In genomic region chr5:138305797-138306196, GRCh38 we compare ENCODE assay signal across 17 cellular contexts. TPM values are rescaled to one million over a fixed set of nuclear protein-coding genes. Genes with fewer than 3 reads are reported as not detected.
DNase-seq lines count a peak whose midpoint lies in the region; ATAC-seq and TF ChIP-seq lines count a peak whose summit lies in the region.
"Had no signal": no experiment of that assay in that cellular context is flagged by ENCODE, and none has a peak within 500 bp of the region (broad histone marks: within the 10 kb centered on the region; RNA-seq: fewer than 3 reads in every experiment).

No MANE protein-coding gene starts in this region.

- intact Hi-C loops in colonic mucosa (cut with DNase I): no loop called here

- DNase-seq in NCI-H1417 (lab: John Stamatoyannopoulos, UW) (peak; percentile 1 to 75 (median 44)), NCI-H1417 treated with DMSO at 0.1 percent for 48 hours (lab: John Stamatoyannopoulos, UW) (no peak), NCI-H345 (lab: John Stamatoyannopoulos, UW) (peak; percentile 88), cerebellar cortex (ENCODE audit: low spot score) (peak; percentile 94), Kasumi-1 (lab: John Stamatoyannopoulos, UW) (no peak), colonic mucosa (no peak)
- DNase-seq: 8988T; activated CD4-positive, CD25-positive, alpha-beta regulatory T cell treated with anti-CD3 and anti-CD28 coated beads, Interleukin-2, amount 50 U/mL, for 72 hours; activated gamma-delta T cell treated with Interleukin-2 at 50 U/mL for 16 hours had no signal

- H3K36me3 ChIP-seq in skeletal muscle tissue (ENCODE audit: control insufficient read depth in 3 of 3, insufficient read depth in 3 of 3, low read length in 3 of 3) (no peaks in the 10 kb centered on the region), colonic mucosa (no peaks in the 10 kb centered on the region)
- H3K36me3 ChIP-seq: upper lobe of left lung had no signal

- H3K9ac ChIP-seq in skeletal muscle tissue (ENCODE audit: low read depth in 1 of 3, low read length in 3 of 3): peak overlapping the region in 2 of 3 donors; percentile 47 to 50
- no peak overlapping the region for H3K9ac ChIP-seq in colonic mucosa (ENCODE audit: low read depth in 2 of 2, low read length in 2 of 2)
- H3K9ac ChIP-seq: KMS-11 had no signal

- no peak for TF ChIP-seq CTCF in colonic mucosa (IDR thresholded peaks at IDR 0.05)

- H3K4me3 ChIP-seq in skeletal muscle tissue (ENCODE audit: low read length in 3 of 3) (peak overlapping the region in 1 of 3 donors; percentile 22), colonic mucosa (no peak overlapping the region)
- H3K4me3 ChIP-seq: coronary artery, upper lobe of left lung had no signal

- peaks cover 4 to 7% (median 6%) of the 10 kb centered on the region in 3 donors for H3K4me1 ChIP-seq in skeletal muscle tissue (ENCODE audit: control insufficient read depth in 3 of 3, insufficient read depth in 3 of 3, low read length in 3 of 3)
- no peaks in the 10 kb centered on the region for H3K4me1 ChIP-seq in colonic mucosa
- H3K4me1 ChIP-seq: upper lobe of left lung had no signal

- ATAC-seq in GM19035 (IDR thresholded peaks at IDR 0.05; ENCODE audit: unreplicated experiment): no peak

- no peaks in the 10 kb centered on the region for H3K9me3 ChIP-seq in skeletal muscle tissue (ENCODE audit: control insufficient read depth in 3 of 3, low read length in 3 of 3)
- H3K9me3 ChIP-seq in colonic mucosa: no peaks in the 10 kb centered on the region
- H3K9me3 ChIP-seq: upper lobe of left lung had no signal

- H3K27me3 ChIP-seq in skeletal muscle tissue (ENCODE audit: control insufficient read depth in 3 of 3, insufficient read depth in 3 of 3, low read length in 3 of 3): no peaks in the 10 kb centered on the region
- no peaks in the 10 kb centered on the region for H3K27me3 ChIP-seq in colonic mucosa
- H3K27me3 ChIP-seq: upper lobe of left lung had no signal

- H3K27ac ChIP-seq in skeletal muscle tissue (ENCODE audit: low read depth, low read length) (peak overlapping the region; percentile 56), colonic mucosa (no peak overlapping the region)
- H3K27ac ChIP-seq: coronary artery, KMS-11, upper lobe of left lung had no signal

RNA-seq across cellular contexts. Expression of gene CDC25C, which starts 25.8 kb away (rescaled TPM):
- total RNA-seq in skeletal muscle tissue (3.7 TPM), colonic mucosa (10 to 100 TPM in 1 of 2 donors, 1 to 10 TPM in 1; 4.3 to 10.2 TPM)

RNA-seq across cellular contexts. Expression of gene GFRA3, which starts 31.4 kb away (rescaled TPM):
- total RNA-seq in skeletal muscle tissue: 1.0 TPM
- total RNA-seq in colonic mucosa: 1 to 10 TPM in 1 of 2 donors, under 1 TPM in 1; 0.72 to 1.8 TPM
- total RNA-seq: Daoy, glomerular endothelial cell, RPMI7951 had no signal

RNA-seq across cellular contexts. Expression of gene FAM53C, which starts 32.3 kb away (rescaled TPM):
- total RNA-seq in skeletal muscle tissue (17.2 TPM), colonic mucosa (10 to 100 TPM; 14.8 to 18.6 TPM)

RNA-seq across cellular contexts. Expression of gene KDM3B, which starts 46.7 kb away (rescaled TPM):
- 75.2 TPM for total RNA-seq in skeletal muscle tissue
- 10 to 100 TPM; 62.3 to 77.5 TPM for total RNA-seq in colonic mucosa

Comparison
In these comparisons a context has a peak if more than half of its experiments do, and no peak if none do; other contexts are left out.
1. DNase-seq: peak in NCI-H1417 (3 of 3), NCI-H345 (single experiment) and cerebellar cortex (single experiment); none in NCI-H1417 treated with DMSO at 0.1 percent for 48 hours (single experiment), Kasumi-1 (0 of 2) and colonic mucosa (single experiment).
2. H3K9ac ChIP-seq: peak in skeletal muscle tissue (2 of 3); none in colonic mucosa (0 of 2).